Comparison of ENCODE assay signal across 1 cellular context in the genomic region with DNA sequence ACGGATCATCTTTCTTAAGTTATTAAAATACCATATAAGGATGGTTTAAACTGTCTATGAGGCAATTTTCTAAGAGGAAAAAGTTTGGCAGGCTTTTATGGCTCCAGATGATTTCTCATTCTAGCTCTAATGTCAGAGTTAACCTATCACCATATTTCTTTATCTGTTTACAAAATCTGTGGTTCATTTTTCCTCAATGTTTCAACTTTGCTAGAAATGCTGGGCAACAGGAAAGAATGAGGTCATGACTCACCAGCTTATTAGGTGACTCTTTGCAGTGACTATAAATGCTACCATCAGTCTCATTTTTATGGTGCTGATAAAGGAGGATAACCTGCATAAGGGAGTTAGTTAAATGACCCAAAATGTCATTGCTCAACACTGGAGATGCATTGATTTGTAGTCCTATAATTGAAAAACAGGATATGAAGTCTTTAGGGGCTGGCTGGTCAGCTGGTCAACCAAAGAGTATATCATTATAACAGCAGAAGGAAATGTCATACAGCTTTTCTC.
A peak's percentile ranks its signal among the peaks of the same experiment; 100 is the strongest.
TF ChIP-seq lines count a peak whose summit lies in the region.

No MANE protein-coding gene starts in this region.

TF ChIP-seq in HEK293, 187 proteins besides CTCF, POLR2A, EP300 and RAD21 (continued from another document and continues in another):
- TF ChIP-seq, protein P1, sequence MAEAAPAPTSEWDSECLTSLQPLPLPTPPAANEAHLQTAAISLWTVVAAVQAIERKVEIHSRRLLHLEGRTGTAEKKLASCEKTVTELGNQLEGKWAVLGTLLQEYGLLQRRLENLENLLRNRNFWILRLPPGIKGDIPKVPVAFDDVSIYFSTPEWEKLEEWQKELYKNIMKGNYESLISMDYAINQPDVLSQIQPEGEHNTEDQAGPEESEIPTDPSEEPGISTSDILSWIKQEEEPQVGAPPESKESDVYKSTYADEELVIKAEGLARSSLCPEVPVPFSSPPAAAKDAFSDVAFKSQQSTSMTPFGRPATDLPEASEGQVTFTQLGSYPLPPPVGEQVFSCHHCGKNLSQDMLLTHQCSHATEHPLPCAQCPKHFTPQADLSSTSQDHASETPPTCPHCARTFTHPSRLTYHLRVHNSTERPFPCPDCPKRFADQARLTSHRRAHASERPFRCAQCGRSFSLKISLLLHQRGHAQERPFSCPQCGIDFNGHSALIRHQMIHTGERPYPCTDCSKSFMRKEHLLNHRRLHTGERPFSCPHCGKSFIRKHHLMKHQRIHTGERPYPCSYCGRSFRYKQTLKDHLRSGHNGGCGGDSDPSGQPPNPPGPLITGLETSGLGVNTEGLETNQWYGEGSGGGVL (tag by site-specific recombination; IDR thresholded peaks at IDR 0.05) = no peak
- TF ChIP-seq ZNF747 (tag by site-specific recombination; IDR thresholded peaks at IDR 0.05) (no peak), ZNF138 (tag by site-specific recombination; IDR thresholded peaks at IDR 0.05; ENCODE audit: borderline replicate concordance) (no peak), ZNF221 (tag by site-specific recombination; IDR thresholded peaks at IDR 0.05; ENCODE audit: borderline replicate concordance) (no peak), ZNF701 (tag by site-specific recombination; IDR thresholded peaks at IDR 0.05) (no peak), YY1 (tag by site-specific recombination; IDR thresholded peaks at IDR 0.05) (no peak), KLF8 (tag by site-specific recombination; IDR thresholded peaks at IDR 0.05) (0 out of 2 replicates have a peak, but pooled peaks have one; percentile 38), ZNF366 (tag by site-specific recombination; conservative IDR thresholded peaks at IDR 0.05) (peak; percentile 74), SP7 (tag by site-specific recombination; IDR thresholded peaks at IDR 0.05) (peak; percentile 95), ZNF530 (tag by site-specific recombination; IDR thresholded peaks at IDR 0.05; ENCODE audit: low read depth) (no peak), ZNF394 (tag by site-specific recombination; IDR thresholded peaks at IDR 0.05; ENCODE audit: borderline replicate concordance) (peak; percentile 70), ZNF133 (tag by site-specific recombination; IDR thresholded peaks at IDR 0.05) (no peak), ZFHX2 (tag by site-specific recombination; conservative IDR thresholded peaks at IDR 0.05) (no peak), ZSCAN23 (tag by site-specific recombination; IDR thresholded peaks at IDR 0.05) (0 out of 2 replicates have a peak, but pooled peaks have one; percentile 18), ZNF239 (tag by site-specific recombination; IDR thresholded peaks at IDR 0.05) (no peak), ZNF623 (tag by site-specific recombination; IDR thresholded peaks at IDR 0.05) (no peak), ZNF654 (tag by site-specific recombination; IDR thresholded peaks at IDR 0.05; ENCODE audit: low read depth) (peak; percentile 27), ZXDB (tag by site-specific recombination; IDR thresholded peaks at IDR 0.05) (peak; percentile 88), ZNF311 (tag by site-specific recombination; IDR thresholded peaks at IDR 0.05; ENCODE audit: borderline replicate concordance) (no peak), ZNF24 (tag by site-specific recombination; IDR thresholded peaks at IDR 0.05) (peak; percentile 76), ZNF266 (tag by site-specific recombination; IDR thresholded peaks at IDR 0.05; ENCODE audit: low read depth) (no peak), ZNF596 (tag by site-specific recombination; IDR thresholded peaks at IDR 0.05) (no peak), ZNF626 (tag by site-specific recombination; IDR thresholded peaks at IDR 0.05) (no peak), TCF7L2 (IDR thresholded peaks at IDR 0.05; ENCODE audit: borderline replicate concordance, low read depth, low read length) (peak; percentile 74), ZNF341 (tag by site-specific recombination; IDR thresholded peaks at IDR 0.05; ENCODE audit: low read depth) (no peak), HOXA7 (CRISPR knock-in tag; IDR thresholded peaks at IDR 0.05; ENCODE audit: borderline replicate concordance) (no peak), ZNF501 (tag by site-specific recombination; IDR thresholded peaks at IDR 0.05) (no peak), RBAK (tag by site-specific recombination; IDR thresholded peaks at IDR 0.05) (no peak), ZNF792 (tag by site-specific recombination; IDR thresholded peaks at IDR 0.05) (no peak), REPIN1 (tag by site-specific recombination; IDR thresholded peaks at IDR 0.05; ENCODE audit: low read depth) (no peak), IKZF3 (tag by site-specific recombination; IDR thresholded peaks at IDR 0.05) (peak; percentile 88), ZNF354C (tag by site-specific recombination; IDR thresholded peaks at IDR 0.05; ENCODE audit: borderline replicate concordance, low read depth) (no peak), ZNF473 (tag by site-specific recombination; IDR thresholded peaks at IDR 0.05) (no peak), ZNF571 (tag by site-specific recombination; IDR thresholded peaks at IDR 0.05) (no peak), KLF10 (tag by site-specific recombination; IDR thresholded peaks at IDR 0.05) (peak; percentile 69), ZNF140 (tag by site-specific recombination; IDR thresholded peaks at IDR 0.05) (no peak)
- TF ChIP-seq, protein P2, sequence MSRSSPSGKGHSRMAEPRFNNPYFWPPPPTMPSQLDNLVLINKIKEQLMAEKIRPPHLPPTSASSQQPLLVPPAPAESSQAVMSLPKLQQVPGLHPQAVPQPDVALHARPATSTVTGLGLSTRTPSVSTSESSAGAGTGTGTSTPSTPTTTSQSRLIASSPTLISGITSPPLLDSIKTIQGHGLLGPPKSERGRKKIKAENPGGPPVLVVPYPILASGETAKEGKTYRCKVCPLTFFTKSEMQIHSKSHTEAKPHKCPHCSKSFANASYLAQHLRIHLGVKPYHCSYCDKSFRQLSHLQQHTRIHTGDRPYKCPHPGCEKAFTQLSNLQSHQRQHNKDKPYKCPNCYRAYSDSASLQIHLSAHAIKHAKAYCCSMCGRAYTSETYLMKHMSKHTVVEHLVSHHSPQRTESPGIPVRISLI (tag by site-specific recombination; IDR thresholded peaks at IDR 0.05) = no peak
- TF ChIP-seq, protein P3, sequence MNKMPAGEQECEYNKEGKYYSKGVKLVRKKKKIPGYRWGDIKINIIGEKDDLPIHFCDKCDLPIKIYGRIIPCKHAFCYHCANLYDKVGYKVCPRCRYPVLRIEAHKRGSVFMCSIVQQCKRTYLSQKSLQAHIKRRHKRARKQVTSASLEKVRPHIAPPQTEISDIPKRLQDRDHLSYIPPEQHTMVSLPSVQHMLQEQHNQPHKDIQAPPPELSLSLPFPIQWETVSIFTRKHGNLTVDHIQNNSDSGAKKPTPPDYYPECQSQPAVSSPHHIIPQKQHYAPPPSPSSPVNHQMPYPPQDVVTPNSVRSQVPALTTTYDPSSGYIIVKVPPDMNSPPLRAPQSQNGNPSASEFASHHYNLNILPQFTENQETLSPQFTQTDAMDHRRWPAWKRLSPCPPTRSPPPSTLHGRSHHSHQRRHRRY (tag by site-specific recombination; IDR thresholded peaks at IDR 0.05) = no peak
- TF ChIP-seq, protein P4, sequence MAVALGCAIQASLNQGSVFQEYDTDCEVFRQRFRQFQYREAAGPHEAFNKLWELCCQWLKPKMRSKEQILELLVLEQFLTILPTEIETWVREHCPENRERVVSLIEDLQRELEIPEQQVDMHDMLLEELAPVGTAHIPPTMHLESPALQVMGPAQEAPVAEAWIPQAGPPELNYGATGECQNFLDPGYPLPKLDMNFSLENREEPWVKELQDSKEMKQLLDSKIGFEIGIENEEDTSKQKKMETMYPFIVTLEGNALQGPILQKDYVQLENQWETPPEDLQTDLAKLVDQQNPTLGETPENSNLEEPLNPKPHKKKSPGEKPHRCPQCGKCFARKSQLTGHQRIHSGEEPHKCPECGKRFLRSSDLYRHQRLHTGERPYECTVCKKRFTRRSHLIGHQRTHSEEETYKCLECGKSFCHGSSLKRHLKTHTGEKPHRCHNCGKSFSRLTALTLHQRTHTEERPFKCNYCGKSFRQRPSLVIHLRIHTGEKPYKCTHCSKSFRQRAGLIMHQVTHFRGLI (tag by site-specific recombination; IDR thresholded peaks at IDR 0.05) = peak; percentile 28; the same call in 1 of the 2 replicates
- TF ChIP-seq, protein P5, sequence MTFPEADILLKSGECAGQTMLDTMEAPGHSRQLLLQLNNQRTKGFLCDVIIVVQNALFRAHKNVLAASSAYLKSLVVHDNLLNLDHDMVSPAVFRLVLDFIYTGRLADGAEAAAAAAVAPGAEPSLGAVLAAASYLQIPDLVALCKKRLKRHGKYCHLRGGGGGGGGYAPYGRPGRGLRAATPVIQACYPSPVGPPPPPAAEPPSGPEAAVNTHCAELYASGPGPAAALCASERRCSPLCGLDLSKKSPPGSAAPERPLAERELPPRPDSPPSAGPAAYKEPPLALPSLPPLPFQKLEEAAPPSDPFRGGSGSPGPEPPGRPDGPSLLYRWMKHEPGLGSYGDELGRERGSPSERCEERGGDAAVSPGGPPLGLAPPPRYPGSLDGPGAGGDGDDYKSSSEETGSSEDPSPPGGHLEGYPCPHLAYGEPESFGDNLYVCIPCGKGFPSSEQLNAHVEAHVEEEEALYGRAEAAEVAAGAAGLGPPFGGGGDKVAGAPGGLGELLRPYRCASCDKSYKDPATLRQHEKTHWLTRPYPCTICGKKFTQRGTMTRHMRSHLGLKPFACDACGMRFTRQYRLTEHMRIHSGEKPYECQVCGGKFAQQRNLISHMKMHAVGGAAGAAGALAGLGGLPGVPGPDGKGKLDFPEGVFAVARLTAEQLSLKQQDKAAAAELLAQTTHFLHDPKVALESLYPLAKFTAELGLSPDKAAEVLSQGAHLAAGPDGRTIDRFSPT (tag by site-specific recombination; IDR thresholded peaks at IDR 0.05) = peak; percentile 64; the same call in 1 of the 2 replicates
- TF ChIP-seq, protein P6, sequence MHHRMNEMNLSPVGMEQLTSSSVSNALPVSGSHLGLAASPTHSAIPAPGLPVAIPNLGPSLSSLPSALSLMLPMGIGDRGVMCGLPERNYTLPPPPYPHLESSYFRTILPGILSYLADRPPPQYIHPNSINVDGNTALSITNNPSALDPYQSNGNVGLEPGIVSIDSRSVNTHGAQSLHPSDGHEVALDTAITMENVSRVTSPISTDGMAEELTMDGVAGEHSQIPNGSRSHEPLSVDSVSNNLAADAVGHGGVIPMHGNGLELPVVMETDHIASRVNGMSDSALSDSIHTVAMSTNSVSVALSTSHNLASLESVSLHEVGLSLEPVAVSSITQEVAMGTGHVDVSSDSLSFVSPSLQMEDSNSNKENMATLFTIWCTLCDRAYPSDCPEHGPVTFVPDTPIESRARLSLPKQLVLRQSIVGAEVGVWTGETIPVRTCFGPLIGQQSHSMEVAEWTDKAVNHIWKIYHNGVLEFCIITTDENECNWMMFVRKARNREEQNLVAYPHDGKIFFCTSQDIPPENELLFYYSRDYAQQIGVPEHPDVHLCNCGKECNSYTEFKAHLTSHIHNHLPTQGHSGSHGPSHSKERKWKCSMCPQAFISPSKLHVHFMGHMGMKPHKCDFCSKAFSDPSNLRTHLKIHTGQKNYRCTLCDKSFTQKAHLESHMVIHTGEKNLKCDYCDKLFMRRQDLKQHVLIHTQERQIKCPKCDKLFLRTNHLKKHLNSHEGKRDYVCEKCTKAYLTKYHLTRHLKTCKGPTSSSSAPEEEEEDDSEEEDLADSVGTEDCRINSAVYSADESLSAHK (tag by site-specific recombination; IDR thresholded peaks at IDR 0.05) = no peak; the same call in 1 of the 2 replicates
- TF ChIP-seq, protein P7, sequence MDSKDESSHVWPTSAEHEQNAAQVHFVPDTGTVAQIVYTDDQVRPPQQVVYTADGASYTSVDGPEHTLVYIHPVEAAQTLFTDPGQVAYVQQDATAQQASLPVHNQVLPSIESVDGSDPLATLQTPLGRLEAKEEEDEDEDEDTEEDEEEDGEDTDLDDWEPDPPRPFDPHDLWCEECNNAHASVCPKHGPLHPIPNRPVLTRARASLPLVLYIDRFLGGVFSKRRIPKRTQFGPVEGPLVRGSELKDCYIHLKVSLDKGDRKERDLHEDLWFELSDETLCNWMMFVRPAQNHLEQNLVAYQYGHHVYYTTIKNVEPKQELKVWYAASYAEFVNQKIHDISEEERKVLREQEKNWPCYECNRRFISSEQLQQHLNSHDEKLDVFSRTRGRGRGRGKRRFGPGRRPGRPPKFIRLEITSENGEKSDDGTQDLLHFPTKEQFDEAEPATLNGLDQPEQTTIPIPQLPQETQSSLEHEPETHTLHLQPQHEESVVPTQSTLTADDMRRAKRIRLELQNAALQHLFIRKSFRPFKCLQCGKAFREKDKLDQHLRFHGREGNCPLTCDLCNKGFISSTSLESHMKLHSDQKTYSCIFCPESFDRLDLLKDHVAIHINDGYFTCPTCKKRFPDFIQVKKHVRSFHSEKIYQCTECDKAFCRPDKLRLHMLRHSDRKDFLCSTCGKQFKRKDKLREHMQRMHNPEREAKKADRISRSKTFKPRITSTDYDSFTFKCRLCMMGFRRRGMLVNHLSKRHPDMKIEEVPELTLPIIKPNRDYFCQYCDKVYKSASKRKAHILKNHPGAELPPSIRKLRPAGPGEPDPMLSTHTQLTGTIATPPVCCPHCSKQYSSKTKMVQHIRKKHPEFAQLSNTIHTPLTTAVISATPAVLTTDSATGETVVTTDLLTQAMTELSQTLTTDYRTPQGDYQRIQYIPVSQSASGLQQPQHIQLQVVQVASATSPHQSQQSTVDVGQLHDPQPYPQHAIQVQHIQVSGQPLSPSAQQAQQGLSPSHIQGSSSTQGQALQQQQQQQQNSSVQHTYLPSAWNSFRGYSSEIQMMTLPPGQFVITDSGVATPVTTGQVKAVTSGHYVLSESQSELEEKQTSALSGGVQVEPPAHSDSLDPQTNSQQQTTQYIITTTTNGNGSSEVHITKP (tag by site-specific recombination; IDR thresholded peaks at IDR 0.05) = peak; percentile 67
- TF ChIP-seq, protein P8, sequence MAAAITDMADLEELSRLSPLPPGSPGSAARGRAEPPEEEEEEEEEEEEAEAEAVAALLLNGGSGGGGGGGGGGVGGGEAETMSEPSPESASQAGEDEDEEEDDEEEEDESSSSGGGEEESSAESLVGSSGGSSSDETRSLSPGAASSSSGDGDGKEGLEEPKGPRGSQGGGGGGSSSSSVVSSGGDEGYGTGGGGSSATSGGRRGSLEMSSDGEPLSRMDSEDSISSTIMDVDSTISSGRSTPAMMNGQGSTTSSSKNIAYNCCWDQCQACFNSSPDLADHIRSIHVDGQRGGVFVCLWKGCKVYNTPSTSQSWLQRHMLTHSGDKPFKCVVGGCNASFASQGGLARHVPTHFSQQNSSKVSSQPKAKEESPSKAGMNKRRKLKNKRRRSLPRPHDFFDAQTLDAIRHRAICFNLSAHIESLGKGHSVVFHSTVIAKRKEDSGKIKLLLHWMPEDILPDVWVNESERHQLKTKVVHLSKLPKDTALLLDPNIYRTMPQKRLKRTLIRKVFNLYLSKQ (tag by site-specific recombination; IDR thresholded peaks at IDR 0.05; ENCODE audit: borderline replicate concordance) = no peak
- TF ChIP-seq, protein P9, sequence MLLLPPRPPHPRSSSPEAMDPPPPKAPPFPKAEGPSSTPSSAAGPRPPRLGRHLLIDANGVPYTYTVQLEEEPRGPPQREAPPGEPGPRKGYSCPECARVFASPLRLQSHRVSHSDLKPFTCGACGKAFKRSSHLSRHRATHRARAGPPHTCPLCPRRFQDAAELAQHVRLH (tag by site-specific recombination; IDR thresholded peaks at IDR 0.05) = peak; percentile 92
- TF ChIP-seq, protein P10, sequence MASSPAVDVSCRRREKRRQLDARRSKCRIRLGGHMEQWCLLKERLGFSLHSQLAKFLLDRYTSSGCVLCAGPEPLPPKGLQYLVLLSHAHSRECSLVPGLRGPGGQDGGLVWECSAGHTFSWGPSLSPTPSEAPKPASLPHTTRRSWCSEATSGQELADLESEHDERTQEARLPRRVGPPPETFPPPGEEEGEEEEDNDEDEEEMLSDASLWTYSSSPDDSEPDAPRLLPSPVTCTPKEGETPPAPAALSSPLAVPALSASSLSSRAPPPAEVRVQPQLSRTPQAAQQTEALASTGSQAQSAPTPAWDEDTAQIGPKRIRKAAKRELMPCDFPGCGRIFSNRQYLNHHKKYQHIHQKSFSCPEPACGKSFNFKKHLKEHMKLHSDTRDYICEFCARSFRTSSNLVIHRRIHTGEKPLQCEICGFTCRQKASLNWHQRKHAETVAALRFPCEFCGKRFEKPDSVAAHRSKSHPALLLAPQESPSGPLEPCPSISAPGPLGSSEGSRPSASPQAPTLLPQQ (tag by site-specific recombination; IDR thresholded peaks at IDR 0.05) = peak; percentile 67; the same call in 1 of the 2 replicates
